In the genomic region with DNA sequence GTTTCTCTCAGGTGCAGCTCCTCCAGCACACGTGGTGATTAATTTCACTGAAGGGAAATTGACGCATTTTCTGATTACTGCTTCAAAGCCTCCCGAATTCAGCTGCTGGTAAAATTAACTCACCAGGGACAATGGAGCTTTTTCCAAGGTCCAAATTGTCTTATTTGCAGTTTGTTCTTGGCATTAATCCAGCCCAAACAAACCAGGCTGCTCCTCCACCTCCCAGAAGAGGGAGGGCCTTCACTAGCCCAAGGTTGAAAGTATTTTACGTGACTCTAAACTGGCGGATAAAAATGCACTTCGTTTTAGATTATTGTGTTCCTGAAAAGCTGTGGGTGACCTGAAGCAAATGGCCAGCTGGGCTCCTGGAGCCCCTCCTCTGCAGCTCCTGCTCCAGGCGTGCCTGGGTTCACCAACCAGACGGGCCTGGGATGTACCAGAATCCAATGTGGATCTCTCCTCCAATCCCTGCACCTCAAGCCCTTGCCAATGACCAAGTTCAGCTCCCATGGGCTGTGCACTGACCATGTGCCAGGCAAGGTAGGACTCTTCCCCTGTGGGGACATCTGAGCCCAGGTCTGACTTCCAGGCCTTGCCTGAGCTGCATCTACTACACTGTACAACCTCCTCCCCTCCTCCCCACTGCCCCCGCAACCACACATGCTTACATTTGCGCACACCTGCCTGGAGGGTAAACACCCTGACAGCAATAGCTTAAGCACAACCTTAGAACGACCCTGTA, we compare ENCODE assay signal across 13 cellular contexts.
DNase-seq lines count a peak whose midpoint lies in the region; ATAC-seq lines count a peak whose summit lies in the region.
"Had no signal": no experiment of that assay in that cellular context is flagged by ENCODE, and none has a peak within 500 bp of the region (broad histone marks: within the 10 kb centered on the region; RNA-seq: fewer than 3 reads in every experiment).

No MANE protein-coding gene starts in this region.

- H3K27me3 ChIP-seq in subcutaneous abdominal adipose tissue (ENCODE audit: control insufficient read depth in 5 of 5, insufficient read depth in 4 of 5, low read length in 5 of 5) (no peaks in the 10 kb centered on the region), GM23248 (replicated peaks; ENCODE audit: insufficient read depth) (no peaks in the 10 kb centered on the region)
- H3K27me3 ChIP-seq: esophagus muscularis mucosa, uterus had no signal

- no peak overlapping the region for H3K9ac ChIP-seq in subcutaneous abdominal adipose tissue (ENCODE audit: low read length in 5 of 5)
- no peak overlapping the region for H3K9ac ChIP-seq in GM23248

- H3K79me2 ChIP-seq in GM23248 (ENCODE audit: insufficient read depth): no peaks in the 10 kb centered on the region

- intact Hi-C loops in Right ventricle myocardium superior (cut with DNase I): no loop called here
- intact Hi-C loops in left ventricle myocardium superior (cut with micrococcal nuclease): no loop called here

- H3K4me3 ChIP-seq in subcutaneous abdominal adipose tissue (ENCODE audit: low read depth in 1 of 5, low read length in 5 of 5): no peak overlapping the region
- no peak overlapping the region for H3K4me3 ChIP-seq in GM23248
- H3K4me3 ChIP-seq: esophagus muscularis mucosa, uterus had no signal

- H2AFZ ChIP-seq in GM23248: no peak overlapping the region

- H4K20me1 ChIP-seq in GM23248 (ENCODE audit: insufficient read depth): no peaks in the 10 kb centered on the region

- 70 to 77% methylated on average over 11 of the region's 11 CpGs for WGBS in GM23248 (ENCODE audit: low coverage in 1 of 2, low lambda C conversion rate in 2 of 2, missing lambda C conversion rate in 2 of 2), 2 experiments

- H3F3A ChIP-seq in GM23248 (ENCODE audit: insufficient read depth): no peaks in the 10 kb centered on the region

- H3K4me1 ChIP-seq in subcutaneous abdominal adipose tissue (ENCODE audit: control insufficient read depth in 5 of 5, insufficient read depth in 5 of 5, low read length in 5 of 5) (peaks cover 5 to 32% (median 26%) of the 10 kb centered on the region in 5 donors), GM23248 (ENCODE audit: insufficient read depth) (peaks cover 8% of the 10 kb centered on the region; the same call in 1 of the 2 replicates)
- H3K4me1 ChIP-seq: uterus had no signal

- ATAC-seq in Right ventricle myocardium superior (ENCODE audit: poor library complexity): peak; percentile 5
- no peak for ATAC-seq in left ventricle myocardium superior

- H3K36me3 ChIP-seq in subcutaneous abdominal adipose tissue (ENCODE audit: control insufficient read depth in 5 of 5, insufficient read depth in 5 of 5, low read length in 5 of 5) (peaks cover 0 to 41% (median 31%) of the 10 kb centered on the region in 5 donors), GM23248 (ENCODE audit: low read depth) (0 out of 2 replicates have a peak, but pooled peaks cover 6% of the 10 kb centered on the region)
- H3K36me3 ChIP-seq: uterus had no signal

- H3K9me3 ChIP-seq in subcutaneous abdominal adipose tissue (ENCODE audit: control insufficient read depth in 5 of 5, low read length in 5 of 5): no peaks in the 10 kb centered on the region
- no peaks in the 10 kb centered on the region for H3K9me3 ChIP-seq in GM23248 (ENCODE audit: low read depth)
- H3K9me3 ChIP-seq: esophagus muscularis mucosa, uterus had no signal

- DNase-seq in Right ventricle myocardium superior: no peak
- no peak for DNase-seq in left ventricle myocardium superior
- DNase-seq in SHP77 (lab: John Stamatoyannopoulos, UW): peak; percentile 79 to 89
- peak; percentile 14 for DNase-seq in islet precursor cell
- no peak for DNase-seq in GM23248
- no peak for DNase-seq in occipital lobe (lab: John Stamatoyannopoulos, UW)
- no peak for DNase-seq in GM19240 (ENCODE audit: insufficient read length, low spot score)
- DNase-seq: activated naive CD8-positive, alpha-beta T cell treated with anti-CD3 and anti-CD28 coated beads, Interleukin-2, amount 10 ng/mL, durations not matched to agents 7 days and 5 days; NCI-H524 treated with DMSO at 0.1 percent for 48 hours; stimulated activated CD4-positive, alpha-beta T cell treated with anti-CD3 and anti-CD28 coated beads, Interleukin-4, amount 100 ng/mL, for 1 hour; uterus had no signal

- peak overlapping the region; percentile 23 for H3K27ac ChIP-seq in subcutaneous abdominal adipose tissue (ENCODE audit: low read depth, low read length)
- no peak overlapping the region for H3K27ac ChIP-seq in GM23248
- H3K27ac ChIP-seq: esophagus muscularis mucosa, uterus had no signal

- in situ Hi-C loops in GM23248 (cut with MboI): no loop called here

- no peak overlapping the region for H3K4me2 ChIP-seq in GM23248 (ENCODE audit: unreplicated experiment)

- no peaks in the 10 kb centered on the region for H3K9me2 ChIP-seq in GM23248 (ENCODE audit: insufficient read depth)

Comparison
In these comparisons a context has a peak if more than half of its experiments do, and no peak if none do; other contexts are left out.
1. DNase-seq: peak in SHP77 (2 of 2) and islet precursor cell (single experiment); none in Right ventricle myocardium superior (single experiment), left ventricle myocardium superior (single experiment), GM23248 (single experiment), occipital lobe (single experiment) and GM19240 (single experiment).